ENCODE assay signal across 8 cellular contexts in the genomic region with DNA sequence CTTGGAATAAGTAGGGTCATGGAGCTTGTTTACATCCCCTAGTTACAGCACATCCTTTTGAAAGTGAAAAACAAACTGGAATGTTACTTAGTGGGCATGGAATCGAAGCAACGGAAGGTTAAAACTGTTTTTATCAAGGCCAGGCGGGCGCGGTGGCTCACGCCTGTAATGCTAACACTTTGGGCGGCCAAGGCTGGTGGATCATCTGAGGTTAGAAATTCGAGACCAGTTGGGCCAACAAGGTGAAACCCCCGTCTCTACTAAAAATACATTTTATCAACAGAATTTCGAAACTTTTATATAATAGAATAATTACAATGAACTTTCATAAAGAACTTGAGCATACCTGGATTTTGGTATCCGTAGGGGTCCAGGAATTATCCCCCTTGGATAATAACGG. TPM values are rescaled to one million over a fixed set of nuclear protein-coding genes. Genes with fewer than 3 reads are reported as not detected.
DNase-seq lines count a peak whose midpoint lies in the region; ATAC-seq and TF ChIP-seq lines count a peak whose summit lies in the region.

No MANE protein-coding gene starts in this region.

- TF ChIP-seq CTCF in cardiac fibroblast (IDR thresholded peaks at IDR 0.05; ENCODE audit: low read depth, low read length), result no peak
- no peak for TF ChIP-seq CTCF in vagina (IDR thresholded peaks at IDR 0.05)

- no peaks in the 10 kb centered on the region for H3K9me3 Mint-ChIP-seq in stimulated activated naive CD8-positive, alpha-beta T cell treated with anti-CD3 and anti-CD28 coated beads, Interleukin-15, Interleukin-2, amounts not matched to agents 100 ng/mL and 50 ng/mL, for 24 hours

- peaks cover 37% of the 10 kb centered on the region for H3K4me1 Mint-ChIP-seq in stimulated activated naive CD8-positive, alpha-beta T cell treated with anti-CD3 and anti-CD28 coated beads, Interleukin-15, Interleukin-2, amounts not matched to agents 100 ng/mL and 50 ng/mL, for 24 hours (ENCODE audit: low read depth)

- H3K27me3 ChIP-seq in mucosa of rectum (ENCODE audit: control insufficient read depth in 2 of 2, insufficient read depth in 2 of 2, low read length in 2 of 2) (no peaks in the 10 kb centered on the region), vagina (no peaks in the 10 kb centered on the region)

- H3K27me3 Mint-ChIP-seq in stimulated activated naive CD8-positive, alpha-beta T cell treated with anti-CD3 and anti-CD28 coated beads, Interleukin-15, Interleukin-2, amounts not matched to agents 100 ng/mL and 50 ng/mL, for 24 hours, result peaks cover 5% of the 10 kb centered on the region

- H3K9me3 ChIP-seq in mucosa of rectum (ENCODE audit: control insufficient read depth in 2 of 2, low read length in 2 of 2) (no peaks in the 10 kb centered on the region), vagina (no peaks in the 10 kb centered on the region)

- DNase-seq in stimulated activated naive CD8-positive, alpha-beta T cell treated with anti-CD3 and anti-CD28 coated beads, Interleukin-15, Interleukin-2, amounts not matched to agents 100 U/mL and 50 U/mL, for 24 hours, result no peak
- DNase-seq in cardiac fibroblast (ENCODE audit: low read depth in 2 of 2) (no peak), vagina (ENCODE audit: extremely low spot score in 2 of 2) (no peak), COR-L47 (lab: John Stamatoyannopoulos, UW) (no peak), T1000 (lab: John Stamatoyannopoulos, UW) (no peak)

- peaks cover 15 to 17% of the 10 kb centered on the region in 2 donors for H3K4me1 ChIP-seq in mucosa of rectum (ENCODE audit: control insufficient read depth in 2 of 2, insufficient read depth in 2 of 2, low read length in 2 of 2)
- peaks cover 25% of the 10 kb centered on the region for H3K4me1 ChIP-seq in vagina

- H3K27ac Mint-ChIP-seq in stimulated activated naive CD8-positive, alpha-beta T cell treated with anti-CD3 and anti-CD28 coated beads, Interleukin-15, Interleukin-2, amounts not matched to agents 100 ng/mL and 50 ng/mL, for 24 hours, result no peak overlapping the region

- H3K4me3 ChIP-seq in cardiac fibroblast (replicated peaks in 1 of 2; ENCODE audit: low read depth in 2 of 2, low read length in 2 of 2) (peak overlapping the region; percentile 87 to 91), mucosa of rectum (ENCODE audit: low read length in 2 of 2) (peak overlapping the region; percentile 88 to 96), vagina (peak overlapping the region; percentile 91 to 98)

- TF ChIP-seq POLR2A in vagina (IDR thresholded peaks at IDR 0.05), result no peak

- H3K36me3 ChIP-seq in mucosa of rectum (ENCODE audit: control insufficient read depth in 2 of 2, insufficient read depth in 2 of 2, low read length in 2 of 2) (peaks cover 15 to 21% of the 10 kb centered on the region in 2 donors), vagina (peaks cover 0 to 18% of the 10 kb centered on the region in 2 donors)

- intact Hi-C loops in vagina (cut with DNase I), result loop anchor here (2.0 to 5.0 kb wide), 2 partner anchors 164 to 266 kb away; a partner anchor contains a TSS

- H3K4me3 Mint-ChIP-seq in stimulated activated naive CD8-positive, alpha-beta T cell treated with anti-CD3 and anti-CD28 coated beads, Interleukin-15, Interleukin-2, amounts not matched to agents 100 ng/mL and 50 ng/mL, for 24 hours, result peak overlapping the region; percentile 93

- no peak for ATAC-seq in stimulated activated naive CD8-positive, alpha-beta T cell treated with anti-CD3 and anti-CD28 coated beads, Interleukin-15, Interleukin-2, amounts not matched to agents 100 U/mL and 50 U/mL, for 24 hours
- ATAC-seq in GM21717 (IDR thresholded peaks at IDR 0.05; ENCODE audit: unreplicated experiment), result no peak

- peaks cover 27% of the 10 kb centered on the region for H3K36me3 Mint-ChIP-seq in stimulated activated naive CD8-positive, alpha-beta T cell treated with anti-CD3 and anti-CD28 coated beads, Interleukin-15, Interleukin-2, amounts not matched to agents 100 ng/mL and 50 ng/mL, for 24 hours (ENCODE audit: low read depth)

- H3K27ac ChIP-seq in mucosa of rectum (ENCODE audit: low read depth in 2 of 2, low read length in 2 of 2) (peak overlapping the region; percentile 99 to 100), vagina (peak overlapping the region; percentile 92)

- H3K9ac ChIP-seq in mucosa of rectum (ENCODE audit: low read depth in 1 of 2, low read length in 2 of 2), result peak overlapping the region; percentile 98 to 100

RNA-seq across cellular contexts. Expression of a gene that starts 1.1 kb away (rescaled TPM):
- 102 TPM for total RNA-seq in vagina

RNA-seq across cellular contexts. Expression of a gene that starts 9.4 kb away (rescaled TPM):
- 60.2 TPM for total RNA-seq in vagina

RNA-seq across cellular contexts. Expression of a gene that starts 23.3 kb away (rescaled TPM):
- 80.0 TPM for total RNA-seq in vagina

RNA-seq across cellular contexts. Expression of a gene that starts 42.0 kb away (rescaled TPM):
- total RNA-seq in vagina, result 0.49 TPM
